ENCODE assay signal across 36 cellular contexts in genomic region chr3:52887166-52887565, GRCh38. TPM values are rescaled to one million over a fixed set of nuclear protein-coding genes. Genes with fewer than 3 reads are reported as not detected.
"Had no signal": no experiment of that assay in that cellular context is flagged by ENCODE, and none has a peak within 500 bp of the region (broad histone marks: within the 10 kb centered on the region; RNA-seq: fewer than 3 reads in every experiment).

No MANE protein-coding gene starts in this region.

- DNase-seq: activated B cell treated with CpG ODN at 0.5 μM for 24 hours; activated CD4-positive, alpha-beta T cell treated with anti-CD3 and anti-CD28 coated beads for 4 hours; activated CD4-positive, alpha-beta T cell treated with anti-CD3 and anti-CD28 coated beads, Interleukin-2, amount 50 U/mL, for 1 hour; activated CD4-positive, alpha-beta T cell treated with anti-CD3 and anti-CD28 coated beads, Interleukin-2, amount 50 U/mL, for 48 hours; activated CD4-positive, CD25-positive, alpha-beta regulatory T cell treated with anti-CD3 and anti-CD28 coated beads, Interleukin-2, amount 50 U/mL, for 72 hours; activated CD8-positive, alpha-beta memory T cell treated with anti-CD3 and anti-CD28 coated beads for 24 hours; activated CD8-positive, alpha-beta memory T cell treated with anti-CD3 and anti-CD28 coated beads, Interleukin-2, amount 50 U/mL, for 4 hours; activated CD8-positive, alpha-beta T cell treated with anti-CD3 and anti-CD28 coated beads for 36 hours; activated gamma-delta T cell; activated naive CD4-positive, alpha-beta T cell; activated naive CD4-positive, alpha-beta T cell treated with anti-CD3 and anti-CD28 coated beads, Interleukin-2, amount 10 ng/mL, durations not matched to agents 7 days and 5 days; activated T-cell treated with anti-CD3 and anti-CD28 coated beads for 4 hours; activated T-cell treated with anti-CD3 and anti-CD28 coated beads, Interleukin-2, amount 50 U/mL, for 24 hours; activated T-cell treated with anti-CD3 and anti-CD28 coated beads, Interleukin-2, amount 50 U/mL, for 72 hours; amniotic stem cell; anterior cingulate cortex; brain microvascular endothelial cell; colonic mucosa; effector CD8-positive, alpha-beta T cell; endodermal cell; foreskin keratinocyte; gastrocnemius medialis; glutamatergic neuron; T-helper 1 cell; T-helper 17 cell; T1000; WERI-Rb-1 had no signal

- H3K27me3 ChIP-seq: brain microvascular endothelial cell, colonic mucosa, esophagus muscularis mucosa, foreskin keratinocyte, gastrocnemius medialis, heart left ventricle had no signal

- H3K9me3 Mint-ChIP-seq: activated B cell treated with CpG ODN at 0.5 μM for 24 hours; activated CD8-positive, alpha-beta T cell treated with anti-CD3 and anti-CD28 coated beads for 36 hours; activated T-cell treated with anti-CD3 and anti-CD28 coated beads, Interleukin-2, amount 50 U/mL, for 24 hours; activated T-cell treated with anti-CD3 and anti-CD28 coated beads, Interleukin-2, amount 50 U/mL, for 72 hours; central memory CD8-positive, alpha-beta T cell; endodermal cell had no signal

- H3K36me3 ChIP-seq: brain microvascular endothelial cell, colonic mucosa, WERI-Rb-1 had no signal

- H3K4me3 Mint-ChIP-seq: activated B cell treated with CpG ODN at 0.5 μM for 24 hours; activated CD8-positive, alpha-beta T cell treated with anti-CD3 and anti-CD28 coated beads for 36 hours; activated naive CD4-positive, alpha-beta T cell treated with anti-CD3 and anti-CD28 coated beads, Interleukin-2, amount 10 ng/mL, durations not matched to agents 7 days and 5 days; activated naive CD8-positive, alpha-beta T cell; activated T-cell treated with anti-CD3 and anti-CD28 coated beads, Interleukin-2, amount 50 U/mL, for 24 hours; activated T-cell treated with anti-CD3 and anti-CD28 coated beads, Interleukin-2, amount 50 U/mL, for 72 hours; central memory CD8-positive, alpha-beta T cell; endodermal cell; T-helper 17 cell; T-helper 2 cell treated with Interferon-gamma antibody and Interleukin-4, amounts not matched to agents 5 μg/mL and 100 μg/mL, for 36 hours had no signal

- H3K4me3 ChIP-seq: colonic mucosa, esophagus muscularis mucosa, gastrocnemius medialis, heart left ventricle had no signal

- H3K4me1 ChIP-seq: colonic mucosa, foreskin keratinocyte had no signal

- H3K27ac ChIP-seq: brain microvascular endothelial cell, colonic mucosa, esophagus muscularis mucosa, foreskin keratinocyte, heart left ventricle, WERI-Rb-1 had no signal

- H3K27ac Mint-ChIP-seq: activated B cell treated with CpG ODN at 0.5 μM for 24 hours; activated CD8-positive, alpha-beta T cell treated with anti-CD3 and anti-CD28 coated beads for 36 hours; activated naive CD4-positive, alpha-beta T cell treated with anti-CD3 and anti-CD28 coated beads, Interleukin-2, amount 10 ng/mL, durations not matched to agents 7 days and 5 days; activated naive CD8-positive, alpha-beta T cell; activated T-cell treated with anti-CD3 and anti-CD28 coated beads, Interleukin-2, amount 50 U/mL, for 24 hours; activated T-cell treated with anti-CD3 and anti-CD28 coated beads, Interleukin-2, amount 50 U/mL, for 72 hours; endodermal cell; T-helper 17 cell; T-helper 2 cell treated with Interferon-gamma antibody and Interleukin-4, amounts not matched to agents 5 μg/mL and 100 μg/mL, for 36 hours had no signal

- H3K27me3 Mint-ChIP-seq: activated B cell treated with CpG ODN at 0.5 μM for 24 hours; activated CD8-positive, alpha-beta T cell treated with anti-CD3 and anti-CD28 coated beads for 36 hours; activated naive CD4-positive, alpha-beta T cell treated with anti-CD3 and anti-CD28 coated beads, Interleukin-2, amount 10 ng/mL, durations not matched to agents 7 days and 5 days; activated naive CD8-positive, alpha-beta T cell; activated T-cell treated with anti-CD3 and anti-CD28 coated beads, Interleukin-2, amount 50 U/mL, for 24 hours; central memory CD8-positive, alpha-beta T cell; T-helper 17 cell had no signal

- H3K9me3 ChIP-seq: colonic mucosa, esophagus muscularis mucosa, gastrocnemius medialis, heart left ventricle had no signal

- ATAC-seq: activated CD8-positive, alpha-beta T cell treated with anti-CD3 and anti-CD28 coated beads for 36 hours; activated T-cell treated with anti-CD3 and anti-CD28 coated beads, Interleukin-2, amount 50 U/mL, for 72 hours; foreskin keratinocyte; gastrocnemius medialis; heart left ventricle; T-helper 17 cell had no signal

RNA-seq across cellular contexts. Expression of gene MUSTN1, which starts 52.3 kb away (rescaled TPM):
- total RNA-seq: activated CD8-positive, alpha-beta T cell treated with anti-CD3 and anti-CD28 coated beads for 36 hours; astrocyte; bronchial epithelial cell; dermis microvascular lymphatic vessel endothelial cell; epithelial cell of proximal tubule had no signal

RNA-seq across cellular contexts. Expression of gene ITIH4, which starts 56.7 kb away (rescaled TPM):
- total RNA-seq: epithelial cell of proximal tubule had no signal
